Comparison of ENCODE assay signal across 8 cellular contexts in genomic region chr16:84699147-84699711, GRCh38. TPM values are rescaled to one million over a fixed set of nuclear protein-coding genes. Genes with fewer than 3 reads are reported as not detected.
DNase-seq lines count a peak whose midpoint lies in the region.

No MANE protein-coding gene starts in this region.

- H3K4me1 Mint-ChIP-seq in activated CD4-positive, alpha-beta T cell treated with anti-CD3 and anti-CD28 coated beads, Interleukin-2, amount 10 ng/mL, durations not matched to agents 24 days and 14 days: peaks cover 19% of the 10 kb centered on the region

- intact Hi-C loops in activated CD4-positive, alpha-beta T cell treated with anti-CD3 and anti-CD28 coated beads, Interleukin-2, amount 10 ng/mL, durations not matched to agents 24 days and 14 days (cut with micrococcal nuclease): no loop called here
- intact Hi-C loops in posterior vena cava (cut with DNase I): no loop called here

- peak overlapping the region; percentile 90 for H3K4me3 Mint-ChIP-seq in activated CD4-positive, alpha-beta T cell treated with anti-CD3 and anti-CD28 coated beads, Interleukin-2, amount 10 ng/mL, durations not matched to agents 24 days and 14 days

- H3K9me3 Mint-ChIP-seq in activated CD4-positive, alpha-beta T cell treated with anti-CD3 and anti-CD28 coated beads, Interleukin-2, amount 10 ng/mL, durations not matched to agents 24 days and 14 days: no peaks in the 10 kb centered on the region

- peak overlapping the region; percentile 84 for H3K9ac ChIP-seq in NT2/D1 (ENCODE audit: insufficient read length, low read depth)
- H3K9ac ChIP-seq in muscle layer of colon (ENCODE audit: low read length): no peak overlapping the region

- H3K27me3 ChIP-seq in NT2/D1 (ENCODE audit: insufficient read depth, insufficient read length) (no peaks in the 10 kb centered on the region), muscle layer of colon (ENCODE audit: control insufficient read depth in 1 of 2, insufficient read depth in 2 of 2, low read length in 2 of 2) (no peaks in the 10 kb centered on the region)

- peak overlapping the region; percentile 68 for H3K27ac ChIP-seq in muscle layer of colon (ENCODE audit: low read depth, low read length)

- H3K27me3 Mint-ChIP-seq in activated CD4-positive, alpha-beta T cell treated with anti-CD3 and anti-CD28 coated beads, Interleukin-2, amount 10 ng/mL, durations not matched to agents 24 days and 14 days: no peaks in the 10 kb centered on the region

- no peak for DNase-seq in activated CD4-positive, alpha-beta T cell treated with anti-CD3 and anti-CD28 coated beads, Interleukin-2, amount 10 ng/mL, durations not matched to agents 24 days and 14 days
- DNase-seq in activated CD4-positive, alpha-beta T cell treated with anti-CD3 and anti-CD28 coated beads, Interleukin-2, amount 50 U/mL, for 1 hour: no peak
- no peak for DNase-seq in NT2/D1 (ENCODE audit: low read depth, low spot score)
- peak; percentile 32 for DNase-seq in dermis blood vessel endothelial cell
- DNase-seq in NCI-H1105 (lab: John Stamatoyannopoulos, UW): no peak
- DNase-seq in posterior vena cava (ENCODE audit: low spot score): no peak
- DNase-seq in cerebellar cortex (ENCODE audit: low spot score): no peak

- H3K36me3 ChIP-seq in NT2/D1 (ENCODE audit: insufficient read depth, insufficient read length, low read length): no peaks in the 10 kb centered on the region
- no peaks in the 10 kb centered on the region for H3K36me3 ChIP-seq in muscle layer of colon (ENCODE audit: insufficient read depth, low read length)

- H3K4me3 ChIP-seq in NT2/D1 (ENCODE audit: insufficient read length, low read depth) (peak overlapping the region; percentile 93), muscle layer of colon (ENCODE audit: low read depth in 1 of 2, low read length in 2 of 2) (peak overlapping the region; percentile 58 to 60)

- H3K27ac Mint-ChIP-seq in activated CD4-positive, alpha-beta T cell treated with anti-CD3 and anti-CD28 coated beads, Interleukin-2, amount 10 ng/mL, durations not matched to agents 24 days and 14 days: peak overlapping the region; percentile 80

- no peaks in the 10 kb centered on the region for H3K9me3 ChIP-seq in NT2/D1 (ENCODE audit: insufficient read depth, low read length)
- H3K9me3 ChIP-seq in muscle layer of colon (ENCODE audit: low read length): no peaks in the 10 kb centered on the region

- no peaks in the 10 kb centered on the region for H3K4me1 ChIP-seq in NT2/D1 (ENCODE audit: insufficient read depth, insufficient read length)
- peaks cover 10% of the 10 kb centered on the region for H3K4me1 ChIP-seq in muscle layer of colon (ENCODE audit: insufficient read depth, low read length)

- peaks cover 5% of the 10 kb centered on the region for H3K36me3 Mint-ChIP-seq in activated CD4-positive, alpha-beta T cell treated with anti-CD3 and anti-CD28 coated beads, Interleukin-2, amount 10 ng/mL, durations not matched to agents 24 days and 14 days (ENCODE audit: low read depth)

RNA-seq across cellular contexts. Expression of gene USP10, which starts 0.6 kb away (rescaled TPM):
- total RNA-seq in activated CD4-positive, alpha-beta T cell treated with anti-CD3 and anti-CD28 coated beads, Interleukin-2, amount 10 ng/mL, durations not matched to agents 24 days and 14 days: 148 and 177 TPM in 2 replicates
- total RNA-seq in dermis blood vessel endothelial cell: 32.7 and 70.7 TPM in 2 replicates
- 10 to 100 TPM; 64.3 to 68.1 TPM for total RNA-seq in posterior vena cava

RNA-seq across cellular contexts. Expression of gene KLHL36, which starts 50.9 kb away (rescaled TPM):
- total RNA-seq in activated CD4-positive, alpha-beta T cell treated with anti-CD3 and anti-CD28 coated beads, Interleukin-2, amount 10 ng/mL, durations not matched to agents 24 days and 14 days: 36.7 and 36.9 TPM in 2 replicates
- total RNA-seq in dermis blood vessel endothelial cell (68.8 and 74.0 TPM in 2 replicates), posterior vena cava (10 to 100 TPM; 48.5 to 49.4 TPM)
